Comparison of ENCODE assay signal across 28 cellular contexts in genomic region chr7:70707823-70708243, GRCh38.
DNase-seq lines count a peak whose midpoint lies in the region; ATAC-seq and TF ChIP-seq lines count a peak whose summit lies in the region.
"Had no signal": no experiment of that assay in that cellular context is flagged by ENCODE, and none has a peak within 500 bp of the region (broad histone marks: within the 10 kb centered on the region; RNA-seq: fewer than 3 reads in every experiment).

No MANE protein-coding gene starts in this region.

- DNase-seq in natural killer cell: no peak
- DNase-seq in natural killer cell treated with Interleukin-12 subunit alpha and Interleukin-12 subunit beta and Interleukin-15 and Interleukin-18, amount 100 ng/mL, for 72 hours (ENCODE audit: low spot score): no peak
- peak; percentile 90 for DNase-seq in NCI-H2227 (lab: John Stamatoyannopoulos, UW; ENCODE audit: unreplicated experiment)
- no peak for DNase-seq in effector memory CD8-positive, alpha-beta T cell
- DNase-seq in thoracic aorta (ENCODE audit: low spot score): no peak
- DNase-seq in occipital lobe (lab: John Stamatoyannopoulos, UW): no peak
- DNase-seq: ACHN; activated CD4-positive, alpha-beta memory T cell treated with anti-CD3 and anti-CD28 coated beads, Interleukin-2, amount 10 ng/mL, durations not matched to agents 7 days and 5 days; activated CD4-positive, alpha-beta T cell treated with anti-CD3 and anti-CD28 coated beads for 1 hour; activated CD8-positive, alpha-beta memory T cell treated with anti-CD3 and anti-CD28 coated beads, Interleukin-2, amount 50 U/mL, for 48 hours; activated naive CD4-positive, alpha-beta T cell treated with anti-CD3 and anti-CD28 coated beads for 36 hours; BE2C; DMS53; HFFc6; immature natural killer cell; mesenchymal stem cell; NCI-H1092 treated with DMSO at 0.1 percent for 48 hours; NCI-H2029; NCI-H345; NCI-H748 treated with DMSO at 0.1 percent for 48 hours; right cardiac atrium; stimulated activated CD4-positive, alpha-beta T cell treated with anti-CD3 and anti-CD28 coated beads, Interleukin-4, amount 100 ng/mL, for 1 hour had no signal

- intact Hi-C loops in natural killer cell (cut with micrococcal nuclease): no loop called here

- no peaks in the 10 kb centered on the region for H3K27me3 Mint-ChIP-seq in natural killer cell (ENCODE audit: low read depth in 2 of 2)
- H3K27me3 Mint-ChIP-seq in natural killer cell treated with Interleukin-12 subunit alpha and Interleukin-12 subunit beta and Interleukin-15 and Interleukin-18, amount 100 ng/mL, for 72 hours: no peaks in the 10 kb centered on the region
- no peaks in the 10 kb centered on the region for H3K27me3 Mint-ChIP-seq in effector memory CD8-positive, alpha-beta T cell
- H3K27me3 Mint-ChIP-seq: activated CD4-positive, alpha-beta memory T cell treated with anti-CD3 and anti-CD28 coated beads, Interleukin-2, amount 10 ng/mL, durations not matched to agents 7 days and 5 days had no signal

- TF ChIP-seq CTCF in natural killer cell (IDR thresholded peaks at IDR 0.05) (no peak), thoracic aorta (IDR thresholded peaks at IDR 0.05) (no peak)

- H3K27ac Mint-ChIP-seq in natural killer cell: peak overlapping the region; percentile 37 to 43
- no peak overlapping the region for H3K27ac Mint-ChIP-seq in natural killer cell treated with Interleukin-12 subunit alpha and Interleukin-12 subunit beta and Interleukin-15 and Interleukin-18, amount 100 ng/mL, for 72 hours
- peak overlapping the region; percentile 29 to 33 for H3K27ac Mint-ChIP-seq in effector memory CD8-positive, alpha-beta T cell
- H3K27ac Mint-ChIP-seq: activated CD4-positive, alpha-beta memory T cell treated with anti-CD3 and anti-CD28 coated beads, Interleukin-2, amount 10 ng/mL, durations not matched to agents 7 days and 5 days; activated naive CD4-positive, alpha-beta T cell treated with anti-CD3 and anti-CD28 coated beads for 36 hours; HFFc6 had no signal

- H3K36me3 ChIP-seq in thoracic aorta: no peaks in the 10 kb centered on the region
- H3K36me3 ChIP-seq: BE2C, tibial nerve had no signal

- no peak overlapping the region for H3K27ac ChIP-seq in thoracic aorta
- H3K27ac ChIP-seq: tibial nerve had no signal

- peaks cover 11 to 37% of the 10 kb centered on the region in 2 donors for H3K4me1 ChIP-seq in thoracic aorta (ENCODE audit: control insufficient read depth in 1 of 2, low read depth in 2 of 2)
- H3K4me1 ChIP-seq: BE2C had no signal

- H3K4me3 ChIP-seq in thoracic aorta: peak overlapping the region; percentile 48
- H3K4me3 ChIP-seq: tibial nerve had no signal

- no peaks in the 10 kb centered on the region for H3K9me3 Mint-ChIP-seq in natural killer cell
- no peaks in the 10 kb centered on the region for H3K9me3 Mint-ChIP-seq in natural killer cell treated with Interleukin-12 subunit alpha and Interleukin-12 subunit beta and Interleukin-15 and Interleukin-18, amount 100 ng/mL, for 72 hours
- H3K9me3 Mint-ChIP-seq in effector memory CD8-positive, alpha-beta T cell: no peaks in the 10 kb centered on the region
- H3K9me3 Mint-ChIP-seq: activated CD4-positive, alpha-beta memory T cell treated with anti-CD3 and anti-CD28 coated beads, Interleukin-2, amount 10 ng/mL, durations not matched to agents 7 days and 5 days; activated naive CD4-positive, alpha-beta T cell treated with anti-CD3 and anti-CD28 coated beads for 36 hours; immature natural killer cell had no signal

- H3K36me3 Mint-ChIP-seq in natural killer cell: no peaks in the 10 kb centered on the region
- H3K36me3 Mint-ChIP-seq in natural killer cell treated with Interleukin-12 subunit alpha and Interleukin-12 subunit beta and Interleukin-15 and Interleukin-18, amount 100 ng/mL, for 72 hours: peaks cover 4% of the 10 kb centered on the region
- peaks cover 26% of the 10 kb centered on the region for H3K36me3 Mint-ChIP-seq in effector memory CD8-positive, alpha-beta T cell (ENCODE audit: insufficient read depth)

- H3K4me1 Mint-ChIP-seq in natural killer cell: peaks cover 88 to 90% of the 10 kb centered on the region in 2 donors
- peaks cover 50 to 55% of the 10 kb centered on the region in 2 donors for H3K4me1 Mint-ChIP-seq in natural killer cell treated with Interleukin-12 subunit alpha and Interleukin-12 subunit beta and Interleukin-15 and Interleukin-18, amount 100 ng/mL, for 72 hours (ENCODE audit: low read depth in 2 of 2)
- H3K4me1 Mint-ChIP-seq in effector memory CD8-positive, alpha-beta T cell (ENCODE audit: low read depth in 2 of 2): peaks cover 63 to 67% of the 10 kb centered on the region in 2 donors
- H3K4me1 Mint-ChIP-seq: brain had no signal

- ATAC-seq in natural killer cell: no peak
- ATAC-seq in natural killer cell treated with Interleukin-12 subunit alpha and Interleukin-12 subunit beta and Interleukin-15 and Interleukin-18, amount 100 ng/mL, for 72 hours: no peak
- no peak for ATAC-seq in effector memory CD8-positive, alpha-beta T cell (replicated peaks)
- peak; percentile 48 for ATAC-seq in thoracic aorta (ENCODE audit: insufficient number of reproducible peaks, low FRiP score, low read depth)
- ATAC-seq in GM18517 (IDR thresholded peaks at IDR 0.05; ENCODE audit: unreplicated experiment): no peak
- no peak for ATAC-seq in esophagus mucosa
- ATAC-seq: left lobe of liver, right cardiac atrium, Right ventricle myocardium inferior had no signal

- no peak overlapping the region for H3K4me3 Mint-ChIP-seq in natural killer cell
- no peak overlapping the region for H3K4me3 Mint-ChIP-seq in natural killer cell treated with Interleukin-12 subunit alpha and Interleukin-12 subunit beta and Interleukin-15 and Interleukin-18, amount 100 ng/mL, for 72 hours
- peak overlapping the region in 1 of 2 donors; percentile 54 for H3K4me3 Mint-ChIP-seq in effector memory CD8-positive, alpha-beta T cell
- H3K4me3 Mint-ChIP-seq: activated CD4-positive, alpha-beta memory T cell treated with anti-CD3 and anti-CD28 coated beads, Interleukin-2, amount 10 ng/mL, durations not matched to agents 7 days and 5 days; activated naive CD4-positive, alpha-beta T cell treated with anti-CD3 and anti-CD28 coated beads for 36 hours; HFFc6; immature natural killer cell had no signal

- H3K9me3 ChIP-seq in thoracic aorta: no peaks in the 10 kb centered on the region
- H3K9me3 ChIP-seq: BE2C, tibial nerve had no signal

- no peaks in the 10 kb centered on the region for H3K27me3 ChIP-seq in thoracic aorta (replicated peaks; ENCODE audit: insufficient read depth)
- H3K27me3 ChIP-seq: BE2C, tibial nerve had no signal

Comparison
In these comparisons a context has a peak if more than half of its experiments do, and no peak if none do; other contexts are left out.
1. H3K27ac Mint-ChIP-seq: peak in natural killer cell (2 of 2) and effector memory CD8-positive, alpha-beta T cell (2 of 2); none in natural killer cell treated with Interleukin-12 subunit alpha and Interleukin-12 subunit beta and Interleukin-15 and Interleukin-18, amount 100 ng/mL, for 72 hours (0 of 2).